In genomic region chr2:39411186-39411944, GRCh38 we compare ENCODE assay signal across 1 cellular context.
TF ChIP-seq lines count a peak whose summit lies in the region.

No MANE protein-coding gene starts in this region.

TF ChIP-seq in HEK293, 187 proteins besides CTCF, POLR2A, EP300 and RAD21 (continued from another document):
- TF ChIP-seq INSM2 (tag by site-specific recombination; IDR thresholded peaks at IDR 0.05): peak; percentile 63
TF ChIP-seq in HEK293: peak in this region for 13.
